22 cellular contexts compared by ENCODE assay signal in genomic region chr7:105530126-105530525, GRCh38. TPM values are rescaled to one million over a fixed set of nuclear protein-coding genes. Genes with fewer than 3 reads are reported as not detected.
DNase-seq lines count a peak whose midpoint lies in the region; ATAC-seq, FAIRE-seq and TF ChIP-seq lines count a peak whose summit lies in the region.
"Had no signal": no experiment of that assay in that cellular context is flagged by ENCODE, and none has a peak within 500 bp of the region (broad histone marks: within the 10 kb centered on the region; RNA-seq: fewer than 3 reads in every experiment).

No MANE protein-coding gene starts in this region.

- H3K36me3 Mint-ChIP-seq in activated T-cell treated with anti-CD3 and anti-CD28 coated beads, Interleukin-2, amount 50 U/mL, for 24 hours (ENCODE audit: low read depth), result peaks cover 32% of the 10 kb centered on the region
- no peaks in the 10 kb centered on the region for H3K36me3 Mint-ChIP-seq in neural progenitor cell

- POLR2A ChIA-PET in OCI-LY7 (lab: Charles Lee), result interaction anchor here (0.6 kb wide), 1 partner anchor 1527 kb away, joined by 3 read pairs; no protein-coding TSS in a partner anchor
- POLR2A ChIA-PET in K562 (lab: Yijun Ruan, JAX), result interaction anchor here (1.0 to 1.1 kb wide), 2 partner anchors 9 to 11 kb away, joined by 3 to 5 read pairs; no protein-coding TSS in a partner anchor

- TF ChIP-seq RAD21 in K562 (CRISPR knock-in tag; conservative IDR thresholded peaks at IDR 0.05 in 1 of 2, IDR thresholded peaks at IDR 0.05 in 1 of 2), result no peak

- H3K9me3 ChIP-seq in OCI-LY7 (ENCODE audit: low read length), result no peaks in the 10 kb centered on the region
- H3K9me3 ChIP-seq in K562 (replicated peaks; ENCODE audit: control insufficient read depth, insufficient read depth, low read depth, low read length), result no peaks in the 10 kb centered on the region
- no peaks in the 10 kb centered on the region for H3K9me3 ChIP-seq in neural progenitor cell (ENCODE audit: low read depth)
- no peaks in the 10 kb centered on the region for H3K9me3 ChIP-seq in psoas muscle
- H3K9me3 ChIP-seq in ovary, result no peaks in the 10 kb centered on the region

- H4K20me1 ChIP-seq in OCI-LY7 (ENCODE audit: insufficient read depth, low read length) (0 out of 2 replicates have a peak, but pooled peaks cover 9% of the 10 kb centered on the region), K562 (replicated peaks; ENCODE audit: control insufficient read depth, insufficient read depth, low read length) (no peaks in the 10 kb centered on the region), neural progenitor cell (ENCODE audit: low read depth) (no peaks in the 10 kb centered on the region)

- no peak for TF ChIP-seq CTCF in OCI-LY7 (conservative IDR thresholded peaks at IDR 0.05; ENCODE audit: low read length)
- TF ChIP-seq CTCF in K562 (IDR thresholded peaks at IDR 0.05 in 2 of 3, conservative IDR thresholded peaks at IDR 0.05 in 1 of 3; ENCODE audit: insufficient read depth in 2 of 3, low read depth in 1 of 3, low read length in 3 of 3), result no peak
- no peak for TF ChIP-seq CTCF in neural progenitor cell (IDR thresholded peaks at IDR 0.05)
- TF ChIP-seq CTCF in psoas muscle (IDR thresholded peaks at IDR 0.05), result no peak
- TF ChIP-seq CTCF in ovary (IDR thresholded peaks at IDR 0.05), result no peak

- BruUV-seq in OCI-LY7 (replicated peaks; lab: Mats Ljungman, UMichigan), result TSS peak; percentile 48
- BruUV-seq in K562 (replicated peaks; lab: Mats Ljungman, UMichigan), result TSS peak; percentile 46

- ATAC-seq in K562 (no peak), psoas muscle (no peak)
- ATAC-seq: HepG2 had no signal

- H3K36me3 ChIP-seq in OCI-LY7 (ENCODE audit: insufficient read depth, low read length) (peaks cover 11% of the 10 kb centered on the region; the same call in 1 of the 2 replicates), K562 (ENCODE audit: control insufficient read depth, insufficient read depth, low read length) (peaks cover 22% of the 10 kb centered on the region; the same call in 2 of the 3 replicates), neural progenitor cell (no peaks in the 10 kb centered on the region), psoas muscle (ENCODE audit: insufficient read depth in 1 of 2, low read depth in 1 of 2) (peaks cover 4 to 19% of the 10 kb centered on the region in 2 donors), ovary (no peaks in the 10 kb centered on the region)
- H3K36me3 ChIP-seq: cardiac muscle cell had no signal

- no peaks in the 10 kb centered on the region for H3K9me3 Mint-ChIP-seq in activated T-cell treated with anti-CD3 and anti-CD28 coated beads, Interleukin-2, amount 50 U/mL, for 24 hours
- H3K9me3 Mint-ChIP-seq in neural progenitor cell, result peaks cover 2% of the 10 kb centered on the region

- no peak for TF ChIP-seq POLR2A in K562 (conservative IDR thresholded peaks at IDR 0.05)
- TF ChIP-seq POLR2A in ovary (IDR thresholded peaks at IDR 0.05), result no peak

- 85% methylated on average over 10 of the region's 10 CpGs for WGBS in K562 (ENCODE audit: insufficient coverage, low coverage, missing lambda C conversion rate)
- WGBS in psoas muscle, 3 donors, result 92 to 95% (median 94%) methylated on average over 10 of the region's 10 CpGs
- 90 to 93% (median 93%) methylated on average over 10 of the region's 10 CpGs for WGBS in ovary, 3 donors

- H3K9me2 ChIP-seq in OCI-LY7 (ENCODE audit: insufficient read depth, low read length), result no peaks in the 10 kb centered on the region

- intact Hi-C loops in OCI-LY7 (cut with micrococcal nuclease; ENCODE audit: unreplicated experiment) (loop anchor here (5.0 to 10.0 kb wide), 2 partner anchors 583 to 755 kb away; partner anchors contain the start of gene NAMPT), K562 (cut with micrococcal nuclease) (no loop called here), psoas muscle (cut with DNase I) (no loop called here), ovary (cut with DNase I) (no loop called here)

- no peaks in the 10 kb centered on the region for H3K27me3 Mint-ChIP-seq in activated T-cell treated with anti-CD3 and anti-CD28 coated beads, Interleukin-2, amount 50 U/mL, for 24 hours
- H3K27me3 Mint-ChIP-seq in neural progenitor cell (ENCODE audit: insufficient read depth, low read depth), result peaks cover 3% of the 10 kb centered on the region

- no peak overlapping the region for H2AFZ ChIP-seq in OCI-LY7 (ENCODE audit: low read length)
- H2AFZ ChIP-seq in K562 (ENCODE audit: low read depth, low read length), result no peak overlapping the region
- H2AFZ ChIP-seq in neural progenitor cell (replicated peaks), result no peak overlapping the region

- no peaks in the 10 kb centered on the region for H3F3A ChIP-seq in neural progenitor cell (ENCODE audit: low read depth)

- no peak overlapping the region for H3K27ac Mint-ChIP-seq in activated T-cell treated with anti-CD3 and anti-CD28 coated beads, Interleukin-2, amount 50 U/mL, for 24 hours
- H3K27ac Mint-ChIP-seq in neural progenitor cell, result no peak overlapping the region

- H3K27me3 ChIP-seq in K562 (ENCODE audit: control insufficient read depth in 2 of 2, insufficient read depth in 2 of 2, low read length in 2 of 2) (no peaks in the 10 kb centered on the region), neural progenitor cell (no peaks in the 10 kb centered on the region), psoas muscle (ENCODE audit: insufficient read depth in 3 of 3, low read length in 2 of 3) (peaks cover 0 to 1% (median 0%) of the 10 kb centered on the region in 3 donors), ovary (no peaks in the 10 kb centered on the region)
- H3K27me3 ChIP-seq: cardiac muscle cell had no signal

- in situ Hi-C loops in K562 (cut with MboI), result no loop called here

- H3K4me3 ChIP-seq in OCI-LY7 (ENCODE audit: low read depth, low read length, poor library complexity, severe bottlenecking) (no peak overlapping the region), K562 (no peak overlapping the region), neural progenitor cell (no peak overlapping the region), psoas muscle (no peak overlapping the region), ovary (no peak overlapping the region)
- H3K4me3 ChIP-seq: cardiac muscle cell had no signal

- H3K4me3 Mint-ChIP-seq in activated T-cell treated with anti-CD3 and anti-CD28 coated beads, Interleukin-2, amount 50 U/mL, for 24 hours, result peak overlapping the region; percentile 34
- H3K4me3 Mint-ChIP-seq in neural progenitor cell, result peak overlapping the region; percentile 55

- DNase-seq in activated T-cell treated with anti-CD3 and anti-CD28 coated beads, Interleukin-2, amount 50 U/mL, for 24 hours, result no peak
- no peak for DNase-seq in activated T-cell treated with anti-CD3 and anti-CD28 coated beads, Interleukin-2, amount 50 U/mL, for 48 hours
- DNase-seq in OCI-LY7 (ENCODE audit: low spot score), result no peak
- DNase-seq in K562 (ENCODE audit: extremely low read depth in 1 of 4, low spot score in 3 of 4), result no peak
- no peak for DNase-seq in neural progenitor cell (ENCODE audit: low spot score)
- no peak for DNase-seq in psoas muscle
- DNase-seq in DMS79 (lab: John Stamatoyannopoulos, UW), result no peak
- no peak for DNase-seq in ovary
- DNase-seq: erythroblast; hypothalamus; NCI-H1417; NCI-H2171; OCI-M1; SHP77; stimulated activated CD4-positive, alpha-beta T cell treated with anti-CD3 and anti-CD28 coated beads, Interleukin-4, amount 100 ng/mL, for 4 hours had no signal

- no peaks in the 10 kb centered on the region for H3K9me1 ChIP-seq in K562 (ENCODE audit: control insufficient read depth, insufficient read depth, low read length)

- H3K4me1 Mint-ChIP-seq in activated T-cell treated with anti-CD3 and anti-CD28 coated beads, Interleukin-2, amount 50 U/mL, for 24 hours (ENCODE audit: low read depth), result peaks cover 25% of the 10 kb centered on the region
- peaks cover 14% of the 10 kb centered on the region for H3K4me1 Mint-ChIP-seq in neural progenitor cell

- no peak overlapping the region for H3K27ac ChIP-seq in OCI-LY7 (ENCODE audit: low read depth, low read length, poor library complexity, severe bottlenecking)
- H3K27ac ChIP-seq in K562 (ENCODE audit: extremely low read depth, low read depth, low read length), result no peak overlapping the region
- H3K27ac ChIP-seq in neural progenitor cell, result no peak overlapping the region
- no peak overlapping the region for H3K27ac ChIP-seq in psoas muscle
- H3K27ac ChIP-seq in ovary, result no peak overlapping the region
- H3K27ac ChIP-seq: cardiac muscle cell had no signal

- H3K79me2 ChIP-seq in OCI-LY7 (ENCODE audit: insufficient read depth, low read depth, low read length) (peaks cover 30% of the 10 kb centered on the region), K562 (ENCODE audit: control insufficient read depth, insufficient read depth, low read length) (peaks cover 30% of the 10 kb centered on the region), neural progenitor cell (ENCODE audit: low read depth) (peaks cover 29% of the 10 kb centered on the region)

- peaks cover 15% of the 10 kb centered on the region for H3K4me1 ChIP-seq in OCI-LY7 (ENCODE audit: insufficient read depth, low read length, poor library complexity, severe bottlenecking)
- H3K4me1 ChIP-seq in K562 (replicated peaks in 1 of 2; ENCODE audit: control insufficient read depth in 2 of 2, insufficient read depth in 2 of 2, low read length in 2 of 2), result peaks cover 10 to 12% of the 10 kb centered on the region in 2 experiments
- H3K4me1 ChIP-seq in neural progenitor cell, result peaks cover 6% of the 10 kb centered on the region
- peaks cover 10% of the 10 kb centered on the region for H3K4me1 ChIP-seq in psoas muscle
- H3K4me1 ChIP-seq in ovary (ENCODE audit: insufficient read depth), result peaks cover 2% of the 10 kb centered on the region

- H3K9ac ChIP-seq in K562 (ENCODE audit: insufficient read depth in 1 of 2, low read depth in 2 of 2, low read length in 2 of 2) (no peak overlapping the region), neural progenitor cell (no peak overlapping the region)

- no peak for FAIRE-seq in K562 (lab: Jason Lieb, UNC)
- FAIRE-seq: frontal cortex, HepG2, keratinocyte had no signal

- TF ChIP-seq EP300 in K562 (IDR thresholded peaks at IDR 0.05; ENCODE audit: low read length), result no peak
- no peak for TF ChIP-seq EP300 in ovary (IDR thresholded peaks at IDR 0.05)

- H3K4me2 ChIP-seq in OCI-LY7 (ENCODE audit: low read length) (no peak overlapping the region), K562 (ENCODE audit: insufficient read depth, low read length) (no peak overlapping the region), neural progenitor cell (no peak overlapping the region)

- CTCF ChIA-PET in OCI-LY7 (lab: Charles Lee; ENCODE audit: unreplicated experiment), result no interaction called here
- CTCF ChIA-PET in K562 (lab: Yijun Ruan, JAX; ENCODE audit: low intra/inter-chr PET ratio), result no interaction called here

RNA-seq across cellular contexts. Expression of gene RINT1, which starts 1.9 kb away (rescaled TPM):
- total RNA-seq in OCI-LY7 (2014; rRNA removed; shearing (Covaris generic)), result 11.1 and 11.2 TPM in 2 replicates
- total RNA-seq in OCI-LY7 (2022), result 23.9 and 27.8 TPM in 2 replicates
- total RNA-seq in K562 (2011; cell fraction: chromatin; rRNA removed; ENCODE audit: low replicate concordance), result 105 and 215 TPM in 2 replicates
- 59.2 and 60.8 TPM in 2 replicates for total RNA-seq in K562 (2011; cell fraction: nucleolus; rRNA removed)
- total RNA-seq in K562 (2011; cell fraction: nucleoplasm; rRNA removed), result 72.0 and 74.5 TPM in 2 replicates
- total RNA-seq in K562 (2014; rRNA removed), result 27.4 and 29.5 TPM in 2 replicates
- 24.8 and 27.8 TPM in 2 replicates for total RNA-seq in K562 (2014; rRNA removed; fragmentation: Illumina TruSeq; extraction: Trizol)
- total RNA-seq in K562 (2015; rRNA removed; fragmentation: Illumina TruSeq; extraction: Trizol), result 22.7 and 22.9 TPM in 2 replicates
- 51.0 and 52.1 TPM in 2 replicates for total RNA-seq in K562 (2021)
- 56.1 and 74.3 TPM in 2 replicates for polyA plus RNA-seq in K562 (2011; rRNA removed)
- polyA plus RNA-seq in K562 (2011; cell fraction: cytosol; rRNA removed), result 14.2 and 19.3 TPM in 2 replicates
- 67.2 and 79.7 TPM in 2 replicates for polyA plus RNA-seq in K562 (2011; cell fraction: nucleus; rRNA removed)
- polyA plus RNA-seq in K562 (2012), result 27.7 and 28.9 TPM in 2 replicates
- 39.6 and 45.5 TPM in 2 replicates for polyA plus RNA-seq in K562 (2014; fragmentation: Illumina TruSeq; extraction: Trizol)
- polyA plus RNA-seq in K562 (2014; fragmentation: Nextera tagmentation; extraction: Ambion mirVana), result 10 to 100 TPM; 21.3 to 27.4 TPM
- 42.9 and 44.5 TPM in 2 replicates for polyA plus RNA-seq in K562 (2014; rRNA removed)
- 68.0 and 99.5 TPM in 2 replicates for polyA minus RNA-seq in K562 (2011; rRNA and poly(A)+ RNA removed)
- polyA minus RNA-seq in K562 (2011; cell fraction: cytosol; rRNA and poly(A)+ RNA removed), result 32.6 and 37.4 TPM in 2 replicates
- polyA minus RNA-seq in K562 (2011; cell fraction: nucleus; rRNA and poly(A)+ RNA removed), result 28.3 and 41.3 TPM in 2 replicates
- 8.7 and 9.0 TPM in 2 replicates for total RNA-seq in neural progenitor cell (ENCODE audit: low replicate concordance)
- 10 to 100 TPM; 16.6 to 20.8 (median 20.1) TPM for total RNA-seq in psoas muscle
- polyA plus RNA-seq in psoas muscle, result 10 to 100 TPM; 10.9 to 21.5 (median 14.1) TPM
- 10 to 100 TPM in 6 of 7 donors, 1 to 10 TPM in 1; 9.7 to 20.2 (median 13.6) TPM for total RNA-seq in ovary
- polyA plus RNA-seq in ovary, result 10 to 100 TPM; 10.2 to 11.4 TPM

RNA-seq across cellular contexts. Expression of gene PUS7, which starts 8.1 kb away (rescaled TPM):
- 13.3 and 13.7 TPM in 2 replicates for total RNA-seq in OCI-LY7 (2014; rRNA removed; shearing (Covaris generic))
- total RNA-seq in OCI-LY7 (2022), result 19.2 and 19.3 TPM in 2 replicates
- 50.2 and 144 TPM in 2 replicates for total RNA-seq in K562 (2011; cell fraction: chromatin; rRNA removed; ENCODE audit: low replicate concordance)
- total RNA-seq in K562 (2011; cell fraction: nucleolus; rRNA removed), result 23.0 and 30.7 TPM in 2 replicates
- total RNA-seq in K562 (2011; cell fraction: nucleoplasm; rRNA removed), result 50.8 and 52.5 TPM in 2 replicates
- 62.0 and 63.4 TPM in 2 replicates for total RNA-seq in K562 (2014; rRNA removed)
- 92.9 and 102 TPM in 2 replicates for total RNA-seq in K562 (2014; rRNA removed; fragmentation: Illumina TruSeq; extraction: Trizol)
- total RNA-seq in K562 (2015; rRNA removed; fragmentation: Illumina TruSeq; extraction: Trizol), result 85.5 and 95.6 TPM in 2 replicates
- total RNA-seq in K562 (2021), result 64.4 and 64.9 TPM in 2 replicates
- polyA plus RNA-seq in K562 (2011; rRNA removed), result 31.2 and 53.8 TPM in 2 replicates
- polyA plus RNA-seq in K562 (2011; cell fraction: cytosol; rRNA removed), result 13.9 and 14.8 TPM in 2 replicates
- polyA plus RNA-seq in K562 (2011; cell fraction: nucleus; rRNA removed), result 19.9 and 27.3 TPM in 2 replicates
- polyA plus RNA-seq in K562 (2012), result 19.0 and 31.0 TPM in 2 replicates
- polyA plus RNA-seq in K562 (2014; fragmentation: Illumina TruSeq; extraction: Trizol), result 61.0 and 77.6 TPM in 2 replicates
- polyA plus RNA-seq in K562 (2014; fragmentation: Nextera tagmentation; extraction: Ambion mirVana), result 10 to 100 TPM; 15.1 to 17.1 TPM
- 60.7 and 63.2 TPM in 2 replicates for polyA plus RNA-seq in K562 (2014; rRNA removed)
- polyA minus RNA-seq in K562 (2011; rRNA and poly(A)+ RNA removed), result 67.5 and 76.6 TPM in 2 replicates
- 16.7 and 30.6 TPM in 2 replicates for polyA minus RNA-seq in K562 (2011; cell fraction: cytosol; rRNA and poly(A)+ RNA removed)
- polyA minus RNA-seq in K562 (2011; cell fraction: nucleus; rRNA and poly(A)+ RNA removed), result 17.5 and 22.9 TPM in 2 replicates
- total RNA-seq in neural progenitor cell (ENCODE audit: low replicate concordance), result 28.7 and 39.8 TPM in 2 replicates
- 10 to 100 TPM in 3 of 4 donors, 1 to 10 TPM in 1; 5.7 to 19.7 (median 13.4) TPM for total RNA-seq in psoas muscle
- 10 to 100 TPM in 1 of 3 donors, 1 to 10 TPM in 2; 7.4 to 12.4 (median 8.0) TPM for polyA plus RNA-seq in psoas muscle
- 10 to 100 TPM in 5 of 7 donors, 1 to 10 TPM in 2; 6.6 to 19.6 (median 13.6) TPM for total RNA-seq in ovary
- polyA plus RNA-seq in ovary, result 1 to 10 TPM; 4.0 to 9.0 TPM

RNA-seq across cellular contexts. Expression of gene EFCAB10, which starts 51.2 kb away (rescaled TPM):
- total RNA-seq in OCI-LY7 (2014; rRNA removed; shearing (Covaris generic)), result not detected in 2 replicates
- total RNA-seq in OCI-LY7 (2022), result not detected in 2 replicates
- total RNA-seq in K562 (2011; cell fraction: chromatin; rRNA removed; ENCODE audit: low replicate concordance), result 2.1 and 9.3 TPM in 2 replicates
- 1.5 and 2.9 TPM in 2 replicates for total RNA-seq in K562 (2011; cell fraction: nucleolus; rRNA removed)
- total RNA-seq in K562 (2011; cell fraction: nucleoplasm; rRNA removed), result 3.2 and 6.1 TPM in 2 replicates
- total RNA-seq in K562 (2014; rRNA removed), result 9.6 and 12.2 TPM in 2 replicates
- total RNA-seq in K562 (2014; rRNA removed; fragmentation: Illumina TruSeq; extraction: Trizol), result 19.9 and 20.6 TPM in 2 replicates
- 11.3 and 13.1 TPM in 2 replicates for total RNA-seq in K562 (2015; rRNA removed; fragmentation: Illumina TruSeq; extraction: Trizol)
- total RNA-seq in K562 (2021), result 17.3 and 19.7 TPM in 2 replicates
- 5.0 and 6.4 TPM in 2 replicates for polyA plus RNA-seq in K562 (2011; rRNA removed)
- 0.69 and 1.9 TPM in 2 replicates for polyA plus RNA-seq in K562 (2011; cell fraction: cytosol; rRNA removed)
- 1.5 and 1.7 TPM in 2 replicates for polyA plus RNA-seq in K562 (2011; cell fraction: nucleus; rRNA removed)
- polyA plus RNA-seq in K562 (2012), result 12.2 and 13.3 TPM in 2 replicates
- 15.2 and 21.1 TPM in 2 replicates for polyA plus RNA-seq in K562 (2014; fragmentation: Illumina TruSeq; extraction: Trizol)
- polyA plus RNA-seq in K562 (2014; fragmentation: Nextera tagmentation; extraction: Ambion mirVana), result 10 to 100 TPM; 16.8 to 21.4 TPM
- 15.4 and 22.5 TPM in 2 replicates for polyA plus RNA-seq in K562 (2014; rRNA removed)
- 4.0 and 4.2 TPM in 2 replicates for polyA minus RNA-seq in K562 (2011; rRNA and poly(A)+ RNA removed)
- polyA minus RNA-seq in K562 (2011; cell fraction: cytosol; rRNA and poly(A)+ RNA removed), result 1.8 and 2.5 TPM in 2 replicates
- polyA minus RNA-seq in K562 (2011; cell fraction: nucleus; rRNA and poly(A)+ RNA removed), result 0.27 and 1.00 TPM in 2 replicates
- total RNA-seq in neural progenitor cell (ENCODE audit: low replicate concordance), result 1.1 and 5.0 TPM in 2 replicates
- total RNA-seq in psoas muscle, result not detected
- polyA plus RNA-seq in psoas muscle, result not detected
- total RNA-seq in ovary, result 10 to 100 TPM in 1 of 7 donors, 1 to 10 TPM in 1, under 1 TPM in 2, not detected in 3; 0.69 to 11.8 (median 0.97) TPM
- under 1 TPM; 0.22 to 0.30 TPM for polyA plus RNA-seq in ovary
- total RNA-seq: cardiac muscle cell, pulmonary artery endothelial cell had no signal
- polyA plus RNA-seq: AG04450, HepG2, keratinocyte, neural cell had no signal
